In genomic region chr17:6232768-6233130, GRCh38 we compare ENCODE assay signal across 26 cellular contexts.
DNase-seq lines count a peak whose midpoint lies in the region; ATAC-seq, FAIRE-seq and TF ChIP-seq lines count a peak whose summit lies in the region.
"Had no signal": no experiment of that assay in that cellular context is flagged by ENCODE, and none has a peak within 500 bp of the region (broad histone marks: within the 10 kb centered on the region; RNA-seq: fewer than 3 reads in every experiment).

No MANE protein-coding gene starts in this region.

- no peak for TF ChIP-seq EP300 in A549 (IDR thresholded peaks at IDR 0.05)

- peak in 1 of 2 experiments; percentile 19; a peak in 3 of 6 replicates for ATAC-seq in A549
- ATAC-seq in GM23338: no peak
- ATAC-seq in GM21737 (IDR thresholded peaks at IDR 0.05; ENCODE audit: unreplicated experiment): no peak
- no peak for ATAC-seq in GM21717 (IDR thresholded peaks at IDR 0.05; ENCODE audit: unreplicated experiment)
- ATAC-seq: CD8-positive, alpha-beta T cell; GM12878; HepG2 had no signal

- H2AFZ ChIP-seq in GM23338: 0 out of 2 replicates have a peak overlapping the region, but pooled peaks have one; percentile 56
- H2AFZ ChIP-seq in astrocyte (ENCODE audit: low read depth, low read length): no peak overlapping the region

- H3K4me3 ChIP-seq in A549 (no peak overlapping the region), GM23338 (no peak overlapping the region), astrocyte (ENCODE audit: insufficient read depth, low read depth, low read length) (no peak overlapping the region)
- H3K4me3 ChIP-seq: GM12878 had no signal

- H3K79me2 ChIP-seq in GM23338 (replicated peaks; ENCODE audit: insufficient read depth): no peaks in the 10 kb centered on the region
- no peaks in the 10 kb centered on the region for H3K79me2 ChIP-seq in astrocyte (ENCODE audit: insufficient read depth, low read length)

- H3K4me1 ChIP-seq in A549: peaks cover 18% of the 10 kb centered on the region
- H3K4me1 ChIP-seq in GM23338 (ENCODE audit: insufficient read depth): peaks cover 12% of the 10 kb centered on the region; the same call in 1 of the 2 replicates
- peaks cover 14% of the 10 kb centered on the region for H3K4me1 ChIP-seq in astrocyte (ENCODE audit: insufficient read depth, low read length)
- H3K4me1 ChIP-seq: Caco-2 had no signal

- H3K9me3 Mint-ChIP-seq in GM23338 (no peaks in the 10 kb centered on the region), astrocyte (ENCODE audit: unreplicated experiment) (no peaks in the 10 kb centered on the region), osteocyte (ENCODE audit: unreplicated experiment) (no peaks in the 10 kb centered on the region)
- H3K9me3 Mint-ChIP-seq: CD8-positive, alpha-beta T cell; T-helper 1 cell treated with Interleukin-12 subunit alpha and Interleukin-12 subunit beta and Interleukin-4 antibody, amounts not matched to agents 30 μg/mL and 1 μg/mL, for 36 hours had no signal

- H3K9me3 ChIP-seq in A549 (no peaks in the 10 kb centered on the region), astrocyte (ENCODE audit: insufficient read depth, low read depth, low read length) (no peaks in the 10 kb centered on the region)
- H3K9me3 ChIP-seq: Caco-2 had no signal

- FAIRE-seq in A549 (lab: Jason Lieb, UNC): no peak
- no peak for FAIRE-seq in astrocyte (lab: Jason Lieb, UNC)
- FAIRE-seq: A204.1, G401.6, GM12878, HepG2 had no signal

- no peak for TF ChIP-seq RAD21 in A549 (conservative IDR thresholded peaks at IDR 0.05 in 1 of 2, IDR thresholded peaks at IDR 0.05 in 1 of 2)

- 72% methylated on average over 11 of the region's 11 CpGs for WGBS in A549 (ENCODE audit: missing lambda C conversion rate)

- H3K27ac Mint-ChIP-seq in GM23338: no peak overlapping the region
- no peak overlapping the region for H3K27ac Mint-ChIP-seq in astrocyte (ENCODE audit: unreplicated experiment)
- H3K27ac Mint-ChIP-seq in osteocyte (ENCODE audit: unreplicated experiment): no peak overlapping the region
- H3K27ac Mint-ChIP-seq: CD8-positive, alpha-beta T cell; T-helper 1 cell treated with Interleukin-12 subunit alpha and Interleukin-12 subunit beta and Interleukin-4 antibody, amounts not matched to agents 30 μg/mL and 1 μg/mL, for 36 hours had no signal

- H3F3A ChIP-seq in GM23338 (replicated peaks; ENCODE audit: low read depth): no peaks in the 10 kb centered on the region

- H4K20me1 ChIP-seq in GM23338 (replicated peaks; ENCODE audit: insufficient read depth) (no peaks in the 10 kb centered on the region), astrocyte (ENCODE audit: insufficient read depth, low read length) (no peaks in the 10 kb centered on the region)

- H3K36me3 ChIP-seq in GM23338 (ENCODE audit: insufficient read depth) (no peaks in the 10 kb centered on the region), astrocyte (ENCODE audit: insufficient read depth, low read length) (no peaks in the 10 kb centered on the region)

- H3K27ac ChIP-seq in A549 (no peak overlapping the region), GM23338 (ENCODE audit: low read depth) (no peak overlapping the region), astrocyte (ENCODE audit: low read depth, low read length) (no peak overlapping the region)
- H3K27ac ChIP-seq: C4-2B had no signal

- DNase-seq in A549 (ENCODE audit: low read depth in 1 of 2, low spot score in 1 of 2): no peak
- no peak for DNase-seq in GM23338 (ENCODE audit: low spot score)
- DNase-seq in astrocyte (ENCODE audit: low read depth): no peak
- DNase-seq in osteocyte (ENCODE audit: extremely low spot score, unreplicated experiment): peak; percentile 60
- DNase-seq in NCI-H1048 (lab: John Stamatoyannopoulos, UW): no peak
- DNase-seq in GM19240 (ENCODE audit: insufficient read length, low spot score): no peak
- DNase-seq: AML-193; Caco-2; CD8-positive, alpha-beta T cell; Karpas-422; NCI-H1105; NCI-H1436 treated with DMSO at 0.1 percent for 48 hours; NCI-H187 treated with DMSO at 0.1 percent for 48 hours; NCI-H446 treated with DMSO at 0.1 percent for 48 hours; NCI-H526; NCI-H82; NK-92 treated with Interleukin-12 subunit alpha and Interleukin-12 subunit beta, amount 100 ng/mL, for 24 hours; SHP77 treated with DMSO at 0.1 percent for 48 hours had no signal

- H3K4me1 Mint-ChIP-seq in GM23338 (peaks cover 7% of the 10 kb centered on the region; the same call in 2 of the 3 replicates), astrocyte (ENCODE audit: low read depth, unreplicated experiment) (peaks cover 3% of the 10 kb centered on the region), osteocyte (ENCODE audit: unreplicated experiment) (peaks cover 8% of the 10 kb centered on the region)

- POLR2A ChIA-PET in A549 (lab: Yijun Ruan, JAX): no interaction called here

- no peak for TF ChIP-seq CTCF in A549 (IDR thresholded peaks at IDR 0.05)
- no peak for TF ChIP-seq CTCF in GM23338 (conservative IDR thresholded peaks at IDR 0.05; ENCODE audit: low read depth in 2 of 2)
- no peak for TF ChIP-seq CTCF in astrocyte (IDR thresholded peaks at IDR 0.05; ENCODE audit: insufficient read depth, low read depth, low read length)
- TF ChIP-seq CTCF in osteocyte (IDR thresholded peaks at IDR 0.05): no peak

- H3K4me2 ChIP-seq in A549 (peak overlapping the region; percentile 75), GM23338 (no peak overlapping the region), astrocyte (ENCODE audit: low read length) (peak overlapping the region; percentile 81)

- no peaks in the 10 kb centered on the region for H3K9me2 ChIP-seq in GM23338 (ENCODE audit: insufficient read depth)

- H3K27me3 ChIP-seq in GM23338 (ENCODE audit: insufficient read depth): no peaks in the 10 kb centered on the region
- peaks cover 15% of the 10 kb centered on the region for H3K27me3 ChIP-seq in astrocyte (ENCODE audit: insufficient read depth, low read length)

- H3K36me3 Mint-ChIP-seq in GM23338 (ENCODE audit: low read depth): no peaks in the 10 kb centered on the region
- H3K36me3 Mint-ChIP-seq in astrocyte (ENCODE audit: low read depth, unreplicated experiment): no peaks in the 10 kb centered on the region
- no peaks in the 10 kb centered on the region for H3K36me3 Mint-ChIP-seq in osteocyte (ENCODE audit: unreplicated experiment)
- H3K36me3 Mint-ChIP-seq: CD8-positive, alpha-beta T cell had no signal

- H3K27me3 Mint-ChIP-seq in GM23338 (ENCODE audit: insufficient read depth, low read depth, poor library complexity) (peaks cover 10% of the 10 kb centered on the region), astrocyte (ENCODE audit: low read depth, unreplicated experiment) (peaks cover 43% of the 10 kb centered on the region), osteocyte (ENCODE audit: unreplicated experiment) (peaks cover 28% of the 10 kb centered on the region)

- TF ChIP-seq POLR2A in A549 (IDR thresholded peaks at IDR 0.05; ENCODE audit: low read length): no peak

- no peak overlapping the region for H3K4me3 Mint-ChIP-seq in GM23338
- no peak overlapping the region for H3K4me3 Mint-ChIP-seq in astrocyte (ENCODE audit: unreplicated experiment)
- no peak overlapping the region for H3K4me3 Mint-ChIP-seq in osteocyte (ENCODE audit: unreplicated experiment)
- H3K4me3 Mint-ChIP-seq: CD8-positive, alpha-beta T cell; T-helper 1 cell treated with Interleukin-12 subunit alpha and Interleukin-12 subunit beta and Interleukin-4 antibody, amounts not matched to agents 30 μg/mL and 1 μg/mL, for 36 hours had no signal

- CTCF ChIA-PET in A549 (lab: Yijun Ruan, JAX): interaction anchor here (3.8 kb wide), 1 partner anchor 180 kb away, joined by 11 read pairs; no protein-coding TSS in a partner anchor

- H3K9ac ChIP-seq in astrocyte (ENCODE audit: low read length): no peak overlapping the region

TF ChIP-seq in A549, 52 proteins besides CTCF, POLR2A, EP300 and RAD21:
- TF ChIP-seq ATOH8 (CRISPR knock-in tag; IDR thresholded peaks at IDR 0.05; ENCODE audit: low read depth) (no peak), ZC3H11A (IDR thresholded peaks at IDR 0.05) (no peak), NFE2L2 (conservative IDR thresholded peaks at IDR 0.05; ENCODE audit: low read length) (no peak), ZFP36 (IDR thresholded peaks at IDR 0.05; ENCODE audit: borderline replicate concordance, partially characterized antibody) (no peak)

TF ChIP-seq in GM23338, 12 proteins besides CTCF, POLR2A, EP300 and RAD21:
- TF ChIP-seq STAT1 (IDR thresholded peaks at IDR 0.05; ENCODE audit: unreplicated experiment): no peak
TF ChIP-seq in GM23338: peak in this region for 0.
